ENCODE assay signal across 8 cellular contexts in genomic region chr9:128094166-128094949, GRCh38. TPM values are rescaled to one million over a fixed set of nuclear protein-coding genes. Genes with fewer than 3 reads are reported as not detected.
A peak's percentile ranks its signal among the peaks of the same experiment; 100 is the strongest.
DNase-seq lines count a peak whose midpoint lies in the region; ATAC-seq and TF ChIP-seq lines count a peak whose summit lies in the region.

No MANE protein-coding gene starts in this region.

- H3K4me3 ChIP-seq in astrocyte of the cerebellum (ENCODE audit: low read depth, low read length) = peak overlapping the region; percentile 49
- peak overlapping the region in 1 of 2 donors; percentile 29 for H3K4me3 ChIP-seq in right atrium auricular region
- peak overlapping the region; percentile 8 to 17 for H3K4me3 ChIP-seq in vagina

- H3K27me3 ChIP-seq in right atrium auricular region (no peaks in the 10 kb centered on the region), vagina (no peaks in the 10 kb centered on the region)

- ATAC-seq in HG02678 (IDR thresholded peaks at IDR 0.05; ENCODE audit: unreplicated experiment) = peak; percentile 90

- TF ChIP-seq CTCF in GM10266 (IDR thresholded peaks at IDR 0.05; ENCODE audit: control insufficient read depth, insufficient read depth, low read depth, missing control alignments) (no peak), astrocyte of the cerebellum (IDR thresholded peaks at IDR 0.05; ENCODE audit: low read depth, low read length, missing control alignments) (no peak), right atrium auricular region (IDR thresholded peaks at IDR 0.05) (no peak), vagina (IDR thresholded peaks at IDR 0.05) (no peak)

- in situ Hi-C loops in astrocyte of the cerebellum (cut with HindIII; ENCODE audit: low sequenced_read_pairs) = loop anchor here (10.0 kb wide), 1 partner anchor 160 kb away; the partner anchor contains the start of genes DPM2 and PIP5KL1

- intact Hi-C loops in vagina (cut with DNase I) = no loop called here

- no peak for TF ChIP-seq POLR2A in vagina (IDR thresholded peaks at IDR 0.05)

- H3K27ac ChIP-seq in right atrium auricular region = peak overlapping the region; percentile 86 to 89
- H3K27ac ChIP-seq in vagina = peak overlapping the region; percentile 91

- H3K9me3 ChIP-seq in right atrium auricular region (no peaks in the 10 kb centered on the region), vagina (no peaks in the 10 kb centered on the region)

- peak; percentile 90 for DNase-seq in GM10266 (ENCODE audit: extremely low spot score)
- peak; percentile 96 for DNase-seq in NCI-H1436 (lab: John Stamatoyannopoulos, UW)
- peak in 3 of 5 experiments; percentile 66 to 85 (median 76) for DNase-seq in T-helper 2 cell
- DNase-seq in astrocyte of the cerebellum (ENCODE audit: low read depth) = peak; percentile 97
- peak; percentile 99 for DNase-seq in right atrium auricular region (ENCODE audit: low spot score)
- peak; percentile 96 for DNase-seq in renal cortical epithelial cell (ENCODE audit: low read depth)
- peak in 1 of 2 donors; percentile 98 for DNase-seq in vagina (ENCODE audit: extremely low spot score in 2 of 2)

- H3K36me3 ChIP-seq in right atrium auricular region (no peaks in the 10 kb centered on the region), vagina (no peaks in the 10 kb centered on the region)

- H3K4me1 ChIP-seq in right atrium auricular region = peaks cover 0 to 86% of the 10 kb centered on the region in 2 donors
- peaks cover 88% of the 10 kb centered on the region for H3K4me1 ChIP-seq in vagina

RNA-seq across cellular contexts. Expression of gene SLC25A25, which starts 26.3 kb away (rescaled TPM):
- total RNA-seq in right atrium auricular region = 10 to 100 TPM in 1 of 2 donors, 1 to 10 TPM in 1; 8.2 to 11.8 TPM
- total RNA-seq in renal cortical epithelial cell = 9.8 and 12.3 TPM in 2 replicates
- total RNA-seq in vagina = 44.4 TPM

RNA-seq across cellular contexts. Expression of gene NAIF1, which starts 27.2 kb away (rescaled TPM):
- 1 to 10 TPM; 5.8 to 8.2 TPM for total RNA-seq in right atrium auricular region
- 7.6 and 13.5 TPM in 2 replicates for total RNA-seq in renal cortical epithelial cell
- 13.3 TPM for total RNA-seq in vagina

RNA-seq across cellular contexts. Expression of gene PTGES2, which starts 33.2 kb away (rescaled TPM):
- total RNA-seq in right atrium auricular region (100 to 1,000 TPM; 114 to 118 TPM), renal cortical epithelial cell (80.0 and 96.9 TPM in 2 replicates), vagina (101 TPM)

RNA-seq across cellular contexts. Expression of gene LCN2, which starts 54.9 kb away (rescaled TPM):
- not detected for total RNA-seq in right atrium auricular region
- 23.6 and 38.2 TPM in 2 replicates for total RNA-seq in renal cortical epithelial cell
- total RNA-seq in vagina = 136 TPM
